ENCODE assay signal across 10 cellular contexts in the genomic region with DNA sequence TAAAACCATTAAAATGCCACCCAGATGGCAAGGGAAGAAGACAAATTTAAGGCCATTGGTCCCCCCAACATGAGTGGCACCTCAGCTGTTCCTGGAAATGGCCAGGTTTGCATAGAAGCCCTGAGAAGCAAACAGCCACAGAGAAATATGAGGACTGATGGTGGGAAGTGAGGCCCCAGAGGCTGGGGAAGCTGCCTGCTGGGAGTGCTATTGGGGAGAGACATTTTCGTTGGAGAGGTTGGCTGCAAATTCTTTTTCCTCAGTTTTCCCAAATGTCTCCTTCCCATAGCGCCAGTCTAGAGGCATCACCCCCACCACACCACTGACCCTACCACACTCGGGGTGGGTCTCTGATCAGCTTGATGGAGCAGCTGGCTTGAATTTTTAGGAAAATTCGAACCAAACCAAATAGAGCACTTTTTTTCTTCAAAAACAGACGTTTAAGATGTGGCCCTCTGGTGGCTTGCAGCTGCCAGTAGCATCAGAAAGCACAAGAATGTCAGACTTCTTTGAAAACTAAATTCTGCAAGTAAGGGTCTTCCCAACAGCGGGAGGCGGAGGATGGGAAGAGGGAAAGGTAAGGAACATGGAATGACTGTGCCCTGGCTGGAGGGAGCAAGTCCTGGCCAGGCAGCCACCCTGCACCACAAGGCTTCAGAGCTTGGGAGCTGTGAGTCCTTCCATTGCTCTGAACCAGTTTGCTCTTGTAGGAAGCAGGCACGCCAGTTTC. TPM values are rescaled to one million over a fixed set of nuclear protein-coding genes. Genes with fewer than 3 reads are reported as not detected.
DNase-seq lines count a peak whose midpoint lies in the region; ATAC-seq and TF ChIP-seq lines count a peak whose summit lies in the region.
"Had no signal": no experiment of that assay in that cellular context is flagged by ENCODE, and none has a peak within 500 bp of the region (broad histone marks: within the 10 kb centered on the region; RNA-seq: fewer than 3 reads in every experiment).

No MANE protein-coding gene starts in this region.

- no peak overlapping the region for H2AFZ ChIP-seq in OCI-LY3 (ENCODE audit: low read depth, low read length)

- H3K4me2 ChIP-seq in OCI-LY3 (ENCODE audit: low read length): no peak overlapping the region

- H3K4me1 ChIP-seq in OCI-LY3 (ENCODE audit: low read length) (peaks cover 24% of the 10 kb centered on the region), spleen (peaks cover 0 to 34% (median 16%) of the 10 kb centered on the region in 6 donors)

- WGBS in spleen, 5 donors: 64 to 74% (median 68%) methylated on average over 8 of the region's 8 CpGs

- H3K9me3 ChIP-seq in OCI-LY3 (ENCODE audit: insufficient read depth, low read length) (no peaks in the 10 kb centered on the region), spleen (no peaks in the 10 kb centered on the region)

- TF ChIP-seq POLR2A in spleen (IDR thresholded peaks at IDR 0.05): no peak

- H3K9ac ChIP-seq in OCI-LY3 (ENCODE audit: low read length): no peak overlapping the region

- H3K4me3 ChIP-seq in OCI-LY3 (ENCODE audit: low read length): no peak overlapping the region
- no peak overlapping the region for H3K4me3 ChIP-seq in epithelial cell of proximal tubule (ENCODE audit: low read depth, low read length)
- no peak overlapping the region for H3K4me3 ChIP-seq in spleen

- peak; percentile 60 for TF ChIP-seq CTCF in OCI-LY3 (IDR thresholded peaks at IDR 0.05; ENCODE audit: low read depth, low read length)
- TF ChIP-seq CTCF in epithelial cell of proximal tubule (conservative IDR thresholded peaks at IDR 0.05; ENCODE audit: low read depth, low read length): peak; percentile 67
- TF ChIP-seq CTCF in spleen (IDR thresholded peaks at IDR 0.05 in 8 of 11, conservative IDR thresholded peaks at IDR 0.05 in 3 of 11): peak in 2 of 11 experiments; percentile 34 to 36

- peaks cover 13% of the 10 kb centered on the region for H3K36me3 ChIP-seq in OCI-LY3 (replicated peaks; ENCODE audit: low read depth, low read length)
- H3K36me3 ChIP-seq in spleen: no peaks in the 10 kb centered on the region

- intact Hi-C loops in spleen (cut with DNase I; ENCODE audit: low total_unique reads): no loop called here

- no peaks in the 10 kb centered on the region for H4K20me1 ChIP-seq in OCI-LY3 (ENCODE audit: insufficient read depth, low read length)

- H3K27ac ChIP-seq in OCI-LY3 (ENCODE audit: low read length) (no peak overlapping the region), spleen (no peak overlapping the region)

- DNase-seq in DMS 273 (lab: John Stamatoyannopoulos, UW; ENCODE audit: unreplicated experiment) (peak; percentile 16), DMS 273 treated with DMSO at 0.1 percent for 48 hours (lab: John Stamatoyannopoulos, UW) (no peak), epithelial cell of proximal tubule (ENCODE audit: low read depth) (no peak), spleen (peak; percentile 35)
- DNase-seq: 8988T had no signal

- ATAC-seq in GM19351 (IDR thresholded peaks at IDR 0.05; ENCODE audit: unreplicated experiment): no peak
- no peak for ATAC-seq in HG03039 (IDR thresholded peaks at IDR 0.05; ENCODE audit: unreplicated experiment)
- no peak for ATAC-seq in GM19455 (IDR thresholded peaks at IDR 0.05; ENCODE audit: unreplicated experiment)

- H3K79me2 ChIP-seq in OCI-LY3 (ENCODE audit: low read length): no peaks in the 10 kb centered on the region

- H3K27me3 ChIP-seq in OCI-LY3 (ENCODE audit: low read depth, low read length): no peaks in the 10 kb centered on the region
- H3K27me3 ChIP-seq in spleen (replicated peaks in 1 of 7): no peaks in the 10 kb centered on the region

RNA-seq across cellular contexts. Expression of gene SLC12A3, which starts 13.2 kb away (rescaled TPM):
- total RNA-seq in epithelial cell of proximal tubule: not detected in 2 replicates
- total RNA-seq in spleen: 1 to 10 TPM in 3 of 7 donors, under 1 TPM in 4; 0.42 to 2.6 (median 0.94) TPM
- polyA plus RNA-seq in spleen: 1 to 10 TPM in 2 of 3 donors, under 1 TPM in 1; 0.46 to 2.3 (median 1.9) TPM
- total RNA-seq: myocyte had no signal

Comparison
In these comparisons a context has a peak if more than half of its experiments do, and no peak if none do; other contexts are left out.
1. DNase-seq: peak in DMS 273 (single experiment) and spleen (single experiment); none in DMS 273 treated with DMSO at 0.1 percent for 48 hours (single experiment) and epithelial cell of proximal tubule (single experiment).